ENCODE assay signal across 1 cellular context in the genomic region with DNA sequence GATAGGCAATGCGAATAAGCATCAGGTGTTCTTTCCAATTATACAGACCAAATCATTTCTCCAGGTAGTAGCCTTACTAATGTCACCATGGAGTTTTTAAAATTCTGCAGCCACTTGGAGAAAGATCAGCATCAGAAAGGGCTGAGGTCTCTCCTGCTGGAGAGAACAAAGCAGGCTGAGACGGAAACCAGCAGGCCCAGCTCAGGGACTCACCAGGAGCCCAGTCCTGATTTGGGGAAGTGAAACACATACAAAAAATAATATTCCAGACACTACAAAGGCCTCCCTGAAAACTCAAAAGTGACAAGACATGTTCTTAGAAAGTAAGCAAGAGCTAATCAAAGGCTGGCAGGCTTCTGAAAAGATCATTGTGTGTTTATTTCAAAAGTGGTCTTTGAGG.
TF ChIP-seq lines count a peak whose summit lies in the region.

No MANE protein-coding gene starts in this region.

TF ChIP-seq in GM12878, 131 proteins besides CTCF, POLR2A, EP300 and RAD21 (continued from another document):
- peak; percentile 77 for TF ChIP-seq SPI1 (IDR thresholded peaks at IDR 0.05; ENCODE audit: borderline replicate concordance, insufficient read depth, low read depth, low read length)
TF ChIP-seq in GM12878: peak in this region for 1.
